In genomic region chr11:65856689-65857499, GRCh38 we compare ENCODE assay signal across 1 cellular context.
TF ChIP-seq lines count a peak whose summit lies in the region.

No MANE protein-coding gene starts in this region.

TF ChIP-seq in SK-N-SH, 30 proteins besides CTCF, POLR2A, EP300 and RAD21 (continued from another document):
- TF ChIP-seq USF1 (IDR thresholded peaks at IDR 0.05; ENCODE audit: borderline replicate concordance, low read depth) (peak; percentile 94), CHD2 (IDR thresholded peaks at IDR 0.05; ENCODE audit: low read length, partially characterized antibody) (peak; percentile 13), MXI1 (IDR thresholded peaks at IDR 0.05; ENCODE audit: low read depth, low read length) (peak; percentile 91), SMC3 (IDR thresholded peaks at IDR 0.05; ENCODE audit: low read depth, low read length) (no peak)
